In the genomic region with DNA sequence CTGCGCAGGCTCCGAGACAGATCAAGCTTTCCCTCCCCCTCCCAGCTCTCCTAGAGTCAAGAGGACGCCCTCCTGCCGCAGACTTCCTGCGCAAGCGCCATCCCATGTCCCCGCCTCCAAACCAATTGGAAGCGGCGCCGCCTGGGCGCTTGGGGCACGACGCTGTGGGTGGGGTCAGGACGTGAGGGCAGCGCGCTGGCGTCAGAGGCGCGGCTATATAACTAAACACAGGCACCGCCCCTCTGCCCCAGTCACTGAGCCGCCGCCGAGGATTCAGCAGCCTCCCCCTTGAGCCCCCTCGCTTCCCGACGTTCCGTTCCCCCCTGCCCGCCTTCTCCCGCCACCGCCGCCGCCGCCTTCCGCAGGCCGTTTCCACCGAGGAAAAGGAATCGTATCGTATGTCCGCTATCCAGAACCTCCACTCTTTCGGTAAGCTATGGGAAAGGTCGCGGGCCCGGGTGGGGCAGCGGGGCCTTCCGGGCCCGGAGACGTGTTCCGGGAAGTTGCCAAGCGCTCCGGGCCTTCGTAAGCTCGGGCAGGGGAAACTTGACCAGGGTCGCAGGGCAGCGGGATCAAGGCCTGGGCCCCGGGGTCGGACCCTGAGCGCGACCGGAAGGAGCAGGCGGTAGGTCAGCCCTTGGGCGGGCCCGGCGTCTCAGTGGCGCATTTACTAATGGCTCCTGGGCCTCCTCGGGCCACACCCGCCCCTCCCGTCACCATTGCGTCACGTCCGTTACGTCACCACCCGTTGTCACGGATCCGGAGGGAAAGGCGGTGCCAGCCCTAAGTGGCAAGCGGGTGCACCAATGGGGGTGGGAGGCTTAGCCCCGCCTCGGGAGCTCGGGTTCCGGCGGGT, we compare ENCODE assay signal across 1 cellular context.
A peak's percentile ranks its signal among the peaks of the same experiment; 100 is the strongest.
TF ChIP-seq lines count a peak whose summit lies in the region.

TSS of gene EIF1 (plus strand) at position 245 of the 856 bp plus-strand sequence. CDS start at position 399, 154 bp downstream.

TF ChIP-seq in WTC11, 78 proteins besides CTCF, POLR2A, EP300 and RAD21 (continued from another document):
- TF ChIP-seq ARID4B (CRISPR knock-in tag; IDR thresholded peaks at IDR 0.05; ENCODE audit: borderline replicate concordance), result peak; percentile 63; the same call in 1 of the 2 replicates
- TF ChIP-seq SP1 (CRISPR knock-in tag; conservative IDR thresholded peaks at IDR 0.05), result peak; percentile 97
- TF ChIP-seq, protein P1, sequence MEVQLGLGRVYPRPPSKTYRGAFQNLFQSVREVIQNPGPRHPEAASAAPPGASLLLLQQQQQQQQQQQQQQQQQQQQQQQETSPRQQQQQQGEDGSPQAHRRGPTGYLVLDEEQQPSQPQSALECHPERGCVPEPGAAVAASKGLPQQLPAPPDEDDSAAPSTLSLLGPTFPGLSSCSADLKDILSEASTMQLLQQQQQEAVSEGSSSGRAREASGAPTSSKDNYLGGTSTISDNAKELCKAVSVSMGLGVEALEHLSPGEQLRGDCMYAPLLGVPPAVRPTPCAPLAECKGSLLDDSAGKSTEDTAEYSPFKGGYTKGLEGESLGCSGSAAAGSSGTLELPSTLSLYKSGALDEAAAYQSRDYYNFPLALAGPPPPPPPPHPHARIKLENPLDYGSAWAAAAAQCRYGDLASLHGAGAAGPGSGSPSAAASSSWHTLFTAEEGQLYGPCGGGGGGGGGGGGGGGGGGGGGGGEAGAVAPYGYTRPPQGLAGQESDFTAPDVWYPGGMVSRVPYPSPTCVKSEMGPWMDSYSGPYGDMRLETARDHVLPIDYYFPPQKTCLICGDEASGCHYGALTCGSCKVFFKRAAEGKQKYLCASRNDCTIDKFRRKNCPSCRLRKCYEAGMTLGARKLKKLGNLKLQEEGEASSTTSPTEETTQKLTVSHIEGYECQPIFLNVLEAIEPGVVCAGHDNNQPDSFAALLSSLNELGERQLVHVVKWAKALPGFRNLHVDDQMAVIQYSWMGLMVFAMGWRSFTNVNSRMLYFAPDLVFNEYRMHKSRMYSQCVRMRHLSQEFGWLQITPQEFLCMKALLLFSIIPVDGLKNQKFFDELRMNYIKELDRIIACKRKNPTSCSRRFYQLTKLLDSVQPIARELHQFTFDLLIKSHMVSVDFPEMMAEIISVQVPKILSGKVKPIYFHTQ (CRISPR knock-in tag; IDR thresholded peaks at IDR 0.05), result peak; percentile 92
- no peak for TF ChIP-seq NR1H2 (CRISPR knock-in tag; IDR thresholded peaks at IDR 0.05)
- TF ChIP-seq, protein P2, sequence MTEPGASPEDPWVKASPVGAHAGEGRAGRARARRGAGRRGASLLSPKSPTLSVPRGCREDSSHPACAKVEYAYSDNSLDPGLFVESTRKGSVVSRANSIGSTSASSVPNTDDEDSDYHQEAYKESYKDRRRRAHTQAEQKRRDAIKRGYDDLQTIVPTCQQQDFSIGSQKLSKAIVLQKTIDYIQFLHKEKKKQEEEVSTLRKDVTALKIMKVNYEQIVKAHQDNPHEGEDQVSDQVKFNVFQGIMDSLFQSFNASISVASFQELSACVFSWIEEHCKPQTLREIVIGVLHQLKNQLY (CRISPR knock-in tag; IDR thresholded peaks at IDR 0.05), result 0 out of 2 replicates have a peak, but pooled peaks have one; percentile 79
- TF ChIP-seq ZNF232 (CRISPR knock-in tag; IDR thresholded peaks at IDR 0.05), result no peak; the same call in none of the 2 replicates
- no peak for TF ChIP-seq ZNF396 (CRISPR knock-in tag; IDR thresholded peaks at IDR 0.05; ENCODE audit: borderline replicate concordance)
